Comparison of ENCODE assay signal across 14 cellular contexts in genomic region chr2:101559576-101559975, GRCh38.
DNase-seq lines count a peak whose midpoint lies in the region; ATAC-seq and TF ChIP-seq lines count a peak whose summit lies in the region.
"Had no signal": no experiment of that assay in that cellular context is flagged by ENCODE, and none has a peak within 500 bp of the region (broad histone marks: within the 10 kb centered on the region; RNA-seq: fewer than 3 reads in every experiment).

No MANE protein-coding gene starts in this region.

- no peaks in the 10 kb centered on the region for H3K36me3 ChIP-seq in left ventricle myocardium inferior
- H3K36me3 ChIP-seq: ovary had no signal

- peak; percentile 28 for DNase-seq in ELF-1 (ENCODE audit: low read depth, low spot score)
- peak; percentile 65 to 74 for DNase-seq in cardiac fibroblast (ENCODE audit: low read depth in 2 of 2)
- peak; percentile 26 for DNase-seq in left ventricle myocardium inferior
- DNase-seq in sciatic nerve (ENCODE audit: low spot score) = no peak
- DNase-seq in GDM1 (lab: John Stamatoyannopoulos, UW) = no peak
- DNase-seq in activated CD8-positive, alpha-beta memory T cell treated with anti-CD3 and anti-CD28 coated beads for 24 hours = no peak
- no peak for DNase-seq in NCI-H1092 (lab: John Stamatoyannopoulos, UW)
- DNase-seq: activated CD8-positive, alpha-beta memory T cell treated with anti-CD3 and anti-CD28 coated beads, Interleukin-2, amount 50 U/mL, for 48 hours; amniotic stem cell; DMS79; MM.1S; SHP77 had no signal

- H3K27ac ChIP-seq in left ventricle myocardium inferior (replicated peaks) = peak overlapping the region; percentile 83

- TF ChIP-seq CTCF in cardiac fibroblast (IDR thresholded peaks at IDR 0.05; ENCODE audit: low read depth, low read length) (no peak), left ventricle myocardium inferior (IDR thresholded peaks at IDR 0.05; ENCODE audit: borderline replicate concordance) (no peak)

- ATAC-seq in sciatic nerve = peak; percentile 56
- no peak for ATAC-seq in HG02798 (IDR thresholded peaks at IDR 0.05; ENCODE audit: poor library complexity, unreplicated experiment)

- no peaks in the 10 kb centered on the region for H3K27me3 ChIP-seq in left ventricle myocardium inferior (ENCODE audit: low read depth)
- H3K27me3 ChIP-seq: ovary had no signal

- intact Hi-C loops in left ventricle myocardium inferior (cut with micrococcal nuclease) (no loop called here), sciatic nerve (cut with DNase I) (no loop called here)

- H3K4me1 ChIP-seq in left ventricle myocardium inferior = peaks cover 22% of the 10 kb centered on the region

- no peaks in the 10 kb centered on the region for H3K9me3 ChIP-seq in left ventricle myocardium inferior (replicated peaks)
- H3K9me3 ChIP-seq: ovary had no signal

- H3K4me3 ChIP-seq in cardiac fibroblast (replicated peaks in 1 of 2; ENCODE audit: low read depth in 2 of 2, low read length in 2 of 2) (no peak overlapping the region), left ventricle myocardium inferior (peak overlapping the region; percentile 35)
- H3K4me3 ChIP-seq: ovary had no signal

Comparison
In these comparisons a context has a peak if more than half of its experiments do, and no peak if none do; other contexts are left out.
1. DNase-seq: peak in ELF-1 (single experiment), cardiac fibroblast (2 of 2) and left ventricle myocardium inferior (single experiment); none in sciatic nerve (single experiment), GDM1 (single experiment), activated CD8-positive, alpha-beta memory T cell treated with anti-CD3 and anti-CD28 coated beads for 24 hours (single experiment) and NCI-H1092 (single experiment).